1 cellular context compared by ENCODE assay signal in the genomic region with DNA sequence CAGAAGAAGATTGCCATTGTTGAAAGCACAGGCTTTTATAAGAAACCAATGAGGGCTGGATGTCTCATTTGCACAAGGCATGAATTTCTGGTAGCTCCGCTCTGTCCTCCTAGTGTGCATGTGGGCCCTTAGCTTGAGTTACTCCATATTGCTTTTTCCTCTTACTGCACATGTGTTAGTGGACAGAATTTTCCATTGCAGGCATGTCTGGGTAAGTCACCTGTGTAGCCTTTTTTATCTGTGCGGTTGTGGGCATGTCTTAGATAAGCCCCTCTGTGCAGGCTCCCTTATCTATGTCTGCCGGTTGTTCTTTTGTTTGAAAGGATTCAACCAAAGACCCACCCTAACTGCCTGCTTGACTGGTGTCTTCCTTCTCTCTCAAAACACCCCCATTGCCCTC.
TF ChIP-seq lines count a peak whose summit lies in the region.

No MANE protein-coding gene starts in this region.

TF ChIP-seq in K562, 482 proteins besides CTCF, POLR2A, EP300 and RAD21 (continued from another document and continues in another):
- TF ChIP-seq, protein P1, sequence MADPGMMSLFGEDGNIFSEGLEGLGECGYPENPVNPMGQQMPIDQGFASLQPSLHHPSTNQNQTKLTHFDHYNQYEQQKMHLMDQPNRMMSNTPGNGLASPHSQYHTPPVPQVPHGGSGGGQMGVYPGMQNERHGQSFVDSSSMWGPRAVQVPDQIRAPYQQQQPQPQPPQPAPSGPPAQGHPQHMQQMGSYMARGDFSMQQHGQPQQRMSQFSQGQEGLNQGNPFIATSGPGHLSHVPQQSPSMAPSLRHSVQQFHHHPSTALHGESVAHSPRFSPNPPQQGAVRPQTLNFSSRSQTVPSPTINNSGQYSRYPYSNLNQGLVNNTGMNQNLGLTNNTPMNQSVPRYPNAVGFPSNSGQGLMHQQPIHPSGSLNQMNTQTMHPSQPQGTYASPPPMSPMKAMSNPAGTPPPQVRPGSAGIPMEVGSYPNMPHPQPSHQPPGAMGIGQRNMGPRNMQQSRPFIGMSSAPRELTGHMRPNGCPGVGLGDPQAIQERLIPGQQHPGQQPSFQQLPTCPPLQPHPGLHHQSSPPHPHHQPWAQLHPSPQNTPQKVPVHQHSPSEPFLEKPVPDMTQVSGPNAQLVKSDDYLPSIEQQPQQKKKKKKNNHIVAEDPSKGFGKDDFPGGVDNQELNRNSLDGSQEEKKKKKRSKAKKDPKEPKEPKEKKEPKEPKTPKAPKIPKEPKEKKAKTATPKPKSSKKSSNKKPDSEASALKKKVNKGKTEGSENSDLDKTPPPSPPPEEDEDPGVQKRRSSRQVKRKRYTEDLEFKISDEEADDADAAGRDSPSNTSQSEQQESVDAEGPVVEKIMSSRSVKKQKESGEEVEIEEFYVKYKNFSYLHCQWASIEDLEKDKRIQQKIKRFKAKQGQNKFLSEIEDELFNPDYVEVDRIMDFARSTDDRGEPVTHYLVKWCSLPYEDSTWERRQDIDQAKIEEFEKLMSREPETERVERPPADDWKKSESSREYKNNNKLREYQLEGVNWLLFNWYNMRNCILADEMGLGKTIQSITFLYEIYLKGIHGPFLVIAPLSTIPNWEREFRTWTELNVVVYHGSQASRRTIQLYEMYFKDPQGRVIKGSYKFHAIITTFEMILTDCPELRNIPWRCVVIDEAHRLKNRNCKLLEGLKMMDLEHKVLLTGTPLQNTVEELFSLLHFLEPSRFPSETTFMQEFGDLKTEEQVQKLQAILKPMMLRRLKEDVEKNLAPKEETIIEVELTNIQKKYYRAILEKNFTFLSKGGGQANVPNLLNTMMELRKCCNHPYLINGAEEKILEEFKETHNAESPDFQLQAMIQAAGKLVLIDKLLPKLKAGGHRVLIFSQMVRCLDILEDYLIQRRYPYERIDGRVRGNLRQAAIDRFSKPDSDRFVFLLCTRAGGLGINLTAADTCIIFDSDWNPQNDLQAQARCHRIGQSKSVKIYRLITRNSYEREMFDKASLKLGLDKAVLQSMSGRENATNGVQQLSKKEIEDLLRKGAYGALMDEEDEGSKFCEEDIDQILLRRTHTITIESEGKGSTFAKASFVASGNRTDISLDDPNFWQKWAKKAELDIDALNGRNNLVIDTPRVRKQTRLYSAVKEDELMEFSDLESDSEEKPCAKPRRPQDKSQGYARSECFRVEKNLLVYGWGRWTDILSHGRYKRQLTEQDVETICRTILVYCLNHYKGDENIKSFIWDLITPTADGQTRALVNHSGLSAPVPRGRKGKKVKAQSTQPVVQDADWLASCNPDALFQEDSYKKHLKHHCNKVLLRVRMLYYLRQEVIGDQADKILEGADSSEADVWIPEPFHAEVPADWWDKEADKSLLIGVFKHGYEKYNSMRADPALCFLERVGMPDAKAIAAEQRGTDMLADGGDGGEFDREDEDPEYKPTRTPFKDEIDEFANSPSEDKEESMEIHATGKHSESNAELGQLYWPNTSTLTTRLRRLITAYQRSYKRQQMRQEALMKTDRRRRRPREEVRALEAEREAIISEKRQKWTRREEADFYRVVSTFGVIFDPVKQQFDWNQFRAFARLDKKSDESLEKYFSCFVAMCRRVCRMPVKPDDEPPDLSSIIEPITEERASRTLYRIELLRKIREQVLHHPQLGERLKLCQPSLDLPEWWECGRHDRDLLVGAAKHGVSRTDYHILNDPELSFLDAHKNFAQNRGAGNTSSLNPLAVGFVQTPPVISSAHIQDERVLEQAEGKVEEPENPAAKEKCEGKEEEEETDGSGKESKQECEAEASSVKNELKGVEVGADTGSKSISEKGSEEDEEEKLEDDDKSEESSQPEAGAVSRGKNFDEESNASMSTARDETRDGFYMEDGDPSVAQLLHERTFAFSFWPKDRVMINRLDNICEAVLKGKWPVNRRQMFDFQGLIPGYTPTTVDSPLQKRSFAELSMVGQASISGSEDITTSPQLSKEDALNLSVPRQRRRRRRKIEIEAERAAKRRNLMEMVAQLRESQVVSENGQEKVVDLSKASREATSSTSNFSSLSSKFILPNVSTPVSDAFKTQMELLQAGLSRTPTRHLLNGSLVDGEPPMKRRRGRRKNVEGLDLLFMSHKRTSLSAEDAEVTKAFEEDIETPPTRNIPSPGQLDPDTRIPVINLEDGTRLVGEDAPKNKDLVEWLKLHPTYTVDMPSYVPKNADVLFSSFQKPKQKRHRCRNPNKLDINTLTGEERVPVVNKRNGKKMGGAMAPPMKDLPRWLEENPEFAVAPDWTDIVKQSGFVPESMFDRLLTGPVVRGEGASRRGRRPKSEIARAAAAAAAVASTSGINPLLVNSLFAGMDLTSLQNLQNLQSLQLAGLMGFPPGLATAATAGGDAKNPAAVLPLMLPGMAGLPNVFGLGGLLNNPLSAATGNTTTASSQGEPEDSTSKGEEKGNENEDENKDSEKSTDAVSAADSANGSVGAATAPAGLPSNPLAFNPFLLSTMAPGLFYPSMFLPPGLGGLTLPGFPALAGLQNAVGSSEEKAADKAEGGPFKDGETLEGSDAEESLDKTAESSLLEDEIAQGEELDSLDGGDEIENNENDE (IDR thresholded peaks at IDR 0.05; ENCODE audit: low read depth, low read length), result no peak
- 0 out of 2 replicates have a peak, but pooled peaks have one; percentile 36 for TF ChIP-seq GATAD2B (IDR thresholded peaks at IDR 0.05; ENCODE audit: borderline replicate concordance)
- peak; percentile 98 for TF ChIP-seq MECOM (CRISPR knock-in tag; IDR thresholded peaks at IDR 0.05)
- TF ChIP-seq ZNF311 (CRISPR knock-in tag; IDR thresholded peaks at IDR 0.05), result peak; percentile 100
- TF ChIP-seq BCL6 (CRISPR knock-in tag; IDR thresholded peaks at IDR 0.05), result peak; percentile 94
- TF ChIP-seq ZNF717 (CRISPR knock-in tag; IDR thresholded peaks at IDR 0.05), result peak; percentile 89; the same call in 1 of the 2 replicates
- TF ChIP-seq, protein P2, sequence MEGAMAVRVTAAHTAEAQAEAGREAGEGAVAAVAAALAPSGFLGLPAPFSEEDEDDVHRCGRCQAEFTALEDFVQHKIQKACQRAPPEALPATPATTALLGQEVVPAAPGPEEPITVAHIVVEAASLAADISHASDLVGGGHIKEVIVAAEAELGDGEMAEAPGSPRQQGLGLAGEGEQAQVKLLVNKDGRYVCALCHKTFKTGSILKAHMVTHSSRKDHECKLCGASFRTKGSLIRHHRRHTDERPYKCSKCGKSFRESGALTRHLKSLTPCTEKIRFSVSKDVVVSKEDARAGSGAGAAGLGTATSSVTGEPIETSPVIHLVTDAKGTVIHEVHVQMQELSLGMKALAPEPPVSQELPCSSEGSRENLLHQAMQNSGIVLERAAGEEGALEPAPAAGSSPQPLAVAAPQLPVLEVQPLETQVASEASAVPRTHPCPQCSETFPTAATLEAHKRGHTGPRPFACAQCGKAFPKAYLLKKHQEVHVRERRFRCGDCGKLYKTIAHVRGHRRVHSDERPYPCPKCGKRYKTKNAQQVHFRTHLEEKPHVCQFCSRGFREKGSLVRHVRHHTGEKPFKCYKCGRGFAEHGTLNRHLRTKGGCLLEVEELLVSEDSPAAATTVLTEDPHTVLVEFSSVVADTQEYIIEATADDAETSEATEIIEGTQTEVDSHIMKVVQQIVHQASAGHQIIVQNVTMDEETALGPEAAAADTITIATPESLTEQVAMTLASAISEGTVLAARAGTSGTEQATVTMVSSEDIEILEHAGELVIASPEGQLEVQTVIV (CRISPR knock-in tag; IDR thresholded peaks at IDR 0.05; ENCODE audit: borderline replicate concordance), result peak; percentile 66; the same call in 1 of the 2 replicates
- TF ChIP-seq, protein P3, sequence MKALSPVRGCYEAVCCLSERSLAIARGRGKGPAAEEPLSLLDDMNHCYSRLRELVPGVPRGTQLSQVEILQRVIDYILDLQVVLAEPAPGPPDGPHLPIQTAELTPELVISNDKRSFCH (CRISPR knock-in tag; IDR thresholded peaks at IDR 0.05), result peak; percentile 91
- TF ChIP-seq, protein P3 (tag; IDR thresholded peaks at IDR 0.05), result peak; percentile 99
- TF ChIP-seq TAF1 (IDR thresholded peaks at IDR 0.05; ENCODE audit: control insufficient read depth, extremely low read depth, insufficient read depth, low read length, severe bottlenecking), result no peak
- TF ChIP-seq HNRNPLL (IDR thresholded peaks at IDR 0.05; ENCODE audit: low read depth, low read length, poor library complexity, severe bottlenecking), result no peak
- peak; percentile 85 for TF ChIP-seq HMG20A (CRISPR knock-in tag; conservative IDR thresholded peaks at IDR 0.05)
- TF ChIP-seq YY1 (IDR thresholded peaks at IDR 0.05; ENCODE audit: borderline replicate concordance in 1 of 3, control insufficient read depth in 1 of 3, extremely low read depth in 1 of 3, insufficient read depth in 3 of 3, insufficient read length in 1 of 3, insufficient replicate concordance in 2 of 3, low read depth in 1 of 3, low read length in 2 of 3), result peak in 2 of 3 experiments; percentile 25 to 40
- no peak for TF ChIP-seq SETDB1 (IDR thresholded peaks at IDR 0.05; ENCODE audit: low read length)
- TF ChIP-seq, protein P4, sequence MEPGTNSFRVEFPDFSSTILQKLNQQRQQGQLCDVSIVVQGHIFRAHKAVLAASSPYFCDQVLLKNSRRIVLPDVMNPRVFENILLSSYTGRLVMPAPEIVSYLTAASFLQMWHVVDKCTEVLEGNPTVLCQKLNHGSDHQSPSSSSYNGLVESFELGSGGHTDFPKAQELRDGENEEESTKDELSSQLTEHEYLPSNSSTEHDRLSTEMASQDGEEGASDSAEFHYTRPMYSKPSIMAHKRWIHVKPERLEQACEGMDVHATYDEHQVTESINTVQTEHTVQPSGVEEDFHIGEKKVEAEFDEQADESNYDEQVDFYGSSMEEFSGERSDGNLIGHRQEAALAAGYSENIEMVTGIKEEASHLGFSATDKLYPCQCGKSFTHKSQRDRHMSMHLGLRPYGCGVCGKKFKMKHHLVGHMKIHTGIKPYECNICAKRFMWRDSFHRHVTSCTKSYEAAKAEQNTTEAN (CRISPR knock-in tag; IDR thresholded peaks at IDR 0.05), result no peak
- TF ChIP-seq MTF1 (CRISPR knock-in tag; IDR thresholded peaks at IDR 0.05; ENCODE audit: borderline replicate concordance), result peak; percentile 98
- TF ChIP-seq SRF (CRISPR knock-in tag; IDR thresholded peaks at IDR 0.05), result peak in 1 of 2 experiments; percentile 66; a peak in 1 of 4 replicates
- no peak for TF ChIP-seq ZNF121 (CRISPR knock-in tag; conservative IDR thresholded peaks at IDR 0.05)
- no peak for TF ChIP-seq KHSRP (IDR thresholded peaks at IDR 0.05)
- TF ChIP-seq, protein P5, sequence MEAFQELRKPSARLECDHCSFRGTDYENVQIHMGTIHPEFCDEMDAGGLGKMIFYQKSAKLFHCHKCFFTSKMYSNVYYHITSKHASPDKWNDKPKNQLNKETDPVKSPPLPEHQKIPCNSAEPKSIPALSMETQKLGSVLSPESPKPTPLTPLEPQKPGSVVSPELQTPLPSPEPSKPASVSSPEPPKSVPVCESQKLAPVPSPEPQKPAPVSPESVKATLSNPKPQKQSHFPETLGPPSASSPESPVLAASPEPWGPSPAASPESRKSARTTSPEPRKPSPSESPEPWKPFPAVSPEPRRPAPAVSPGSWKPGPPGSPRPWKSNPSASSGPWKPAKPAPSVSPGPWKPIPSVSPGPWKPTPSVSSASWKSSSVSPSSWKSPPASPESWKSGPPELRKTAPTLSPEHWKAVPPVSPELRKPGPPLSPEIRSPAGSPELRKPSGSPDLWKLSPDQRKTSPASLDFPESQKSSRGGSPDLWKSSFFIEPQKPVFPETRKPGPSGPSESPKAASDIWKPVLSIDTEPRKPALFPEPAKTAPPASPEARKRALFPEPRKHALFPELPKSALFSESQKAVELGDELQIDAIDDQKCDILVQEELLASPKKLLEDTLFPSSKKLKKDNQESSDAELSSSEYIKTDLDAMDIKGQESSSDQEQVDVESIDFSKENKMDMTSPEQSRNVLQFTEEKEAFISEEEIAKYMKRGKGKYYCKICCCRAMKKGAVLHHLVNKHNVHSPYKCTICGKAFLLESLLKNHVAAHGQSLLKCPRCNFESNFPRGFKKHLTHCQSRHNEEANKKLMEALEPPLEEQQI (IDR thresholded peaks at IDR 0.05), result peak; percentile 65; the same call in 1 of the 2 replicates
- TF ChIP-seq PML (IDR thresholded peaks at IDR 0.05; ENCODE audit: low read length), result peak; percentile 84
- peak; percentile 47; the same call in 1 of the 2 replicates for TF ChIP-seq HDAC2 (IDR thresholded peaks at IDR 0.05)
- TF ChIP-seq ZNF12 (CRISPR knock-in tag; IDR thresholded peaks at IDR 0.05), result no peak
- TF ChIP-seq RBM17 (IDR thresholded peaks at IDR 0.05; ENCODE audit: borderline replicate concordance, low read depth, low read length), result no peak
- TF ChIP-seq KAT8 (IDR thresholded peaks at IDR 0.05; ENCODE audit: low read depth), result no peak
- TF ChIP-seq GTF2E2 (tag; IDR thresholded peaks at IDR 0.05), result no peak
- TF ChIP-seq, protein P6, sequence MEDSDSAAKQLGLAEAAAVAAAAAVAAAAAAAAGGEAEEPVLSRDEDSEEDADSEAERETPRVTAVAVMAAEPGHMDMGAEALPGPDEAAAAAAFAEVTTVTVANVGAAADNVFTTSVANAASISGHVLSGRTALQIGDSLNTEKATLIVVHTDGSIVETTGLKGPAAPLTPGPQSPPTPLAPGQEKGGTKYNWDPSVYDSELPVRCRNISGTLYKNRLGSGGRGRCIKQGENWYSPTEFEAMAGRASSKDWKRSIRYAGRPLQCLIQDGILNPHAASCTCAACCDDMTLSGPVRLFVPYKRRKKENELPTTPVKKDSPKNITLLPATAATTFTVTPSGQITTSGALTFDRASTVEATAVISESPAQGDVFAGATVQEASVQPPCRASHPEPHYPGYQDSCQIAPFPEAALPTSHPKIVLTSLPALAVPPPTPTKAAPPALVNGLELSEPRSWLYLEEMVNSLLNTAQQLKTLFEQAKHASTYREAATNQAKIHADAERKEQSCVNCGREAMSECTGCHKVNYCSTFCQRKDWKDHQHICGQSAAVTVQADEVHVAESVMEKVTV (CRISPR knock-in tag; IDR thresholded peaks at IDR 0.05), result peak; percentile 57; the same call in 1 of the 2 replicates
- peak; percentile 87 for TF ChIP-seq KLF1 (tag; IDR thresholded peaks at IDR 0.05)
- no peak for TF ChIP-seq TAF15 (IDR thresholded peaks at IDR 0.05; ENCODE audit: low read depth, low read length)
- peak; percentile 46; the same call in 1 of the 2 replicates for TF ChIP-seq EP400 (IDR thresholded peaks at IDR 0.05)
- TF ChIP-seq PPARD (CRISPR knock-in tag; IDR thresholded peaks at IDR 0.05), result peak; percentile 88
- peak; percentile 61; the same call in 1 of the 2 replicates for TF ChIP-seq GATA2 (CRISPR knock-in tag; IDR thresholded peaks at IDR 0.05)
- TF ChIP-seq MCM3 (IDR thresholded peaks at IDR 0.05), result no peak
- peak; percentile 73; the same call in 1 of the 2 replicates for TF ChIP-seq ZNF436 (CRISPR knock-in tag; IDR thresholded peaks at IDR 0.05)
- peak; percentile 36; the same call in 1 of the 2 replicates for TF ChIP-seq PHF21A (IDR thresholded peaks at IDR 0.05; ENCODE audit: borderline replicate concordance, low read depth)
- peak; percentile 66 for TF ChIP-seq ZNF75A (CRISPR knock-in tag; IDR thresholded peaks at IDR 0.05)
- no peak for TF ChIP-seq HNRNPL (IDR thresholded peaks at IDR 0.05; ENCODE audit: low read depth, low read length)
- TF ChIP-seq, protein P7, sequence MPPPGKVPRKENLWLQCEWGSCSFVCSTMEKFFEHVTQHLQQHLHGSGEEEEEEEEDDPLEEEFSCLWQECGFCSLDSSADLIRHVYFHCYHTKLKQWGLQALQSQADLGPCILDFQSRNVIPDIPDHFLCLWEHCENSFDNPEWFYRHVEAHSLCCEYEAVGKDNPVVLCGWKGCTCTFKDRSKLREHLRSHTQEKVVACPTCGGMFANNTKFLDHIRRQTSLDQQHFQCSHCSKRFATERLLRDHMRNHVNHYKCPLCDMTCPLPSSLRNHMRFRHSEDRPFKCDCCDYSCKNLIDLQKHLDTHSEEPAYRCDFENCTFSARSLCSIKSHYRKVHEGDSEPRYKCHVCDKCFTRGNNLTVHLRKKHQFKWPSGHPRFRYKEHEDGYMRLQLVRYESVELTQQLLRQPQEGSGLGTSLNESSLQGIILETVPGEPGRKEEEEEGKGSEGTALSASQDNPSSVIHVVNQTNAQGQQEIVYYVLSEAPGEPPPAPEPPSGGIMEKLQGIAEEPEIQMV (tag; conservative IDR thresholded peaks at IDR 0.05; ENCODE audit: low read depth), result peak; percentile 94
- TF ChIP-seq ZNF445 (CRISPR knock-in tag; IDR thresholded peaks at IDR 0.05; ENCODE audit: low read depth), result peak; percentile 91
- no peak for TF ChIP-seq NELFE (IDR thresholded peaks at IDR 0.05; ENCODE audit: insufficient read depth, insufficient read length)
